Comparison of ENCODE assay signal across 10 cellular contexts in the genomic region with DNA sequence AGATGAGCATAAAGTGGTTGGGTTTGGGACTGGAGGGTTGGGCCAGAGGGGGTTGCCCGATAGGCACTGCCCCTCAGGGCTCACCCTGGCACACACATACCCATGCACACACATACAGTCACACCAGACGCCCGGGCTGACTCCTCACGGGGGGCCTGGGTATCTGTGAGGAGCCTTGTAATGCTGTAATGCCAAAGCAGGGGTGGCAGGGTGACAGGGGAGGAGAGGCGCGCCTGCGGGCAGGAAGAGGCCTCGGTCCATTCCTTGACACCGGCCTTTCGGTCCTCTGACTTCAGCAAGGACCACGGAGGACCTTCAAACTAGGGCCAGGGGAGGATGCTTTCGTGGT. TPM values are rescaled to one million over a fixed set of nuclear protein-coding genes. Genes with fewer than 3 reads are reported as not detected.
A peak's percentile ranks its signal among the peaks of the same experiment; 100 is the strongest.
DNase-seq lines count a peak whose midpoint lies in the region; ATAC-seq and TF ChIP-seq lines count a peak whose summit lies in the region.
"Had no signal": no experiment of that assay in that cellular context is flagged by ENCODE, and none has a peak within 500 bp of the region (broad histone marks: within the 10 kb centered on the region; RNA-seq: fewer than 3 reads in every experiment).

No MANE protein-coding gene starts in this region.

- no peaks in the 10 kb centered on the region for H3K9me3 ChIP-seq in DOHH2 (ENCODE audit: control insufficient read depth, insufficient read depth, low read length)
- H3K9me3 ChIP-seq in psoas muscle = no peaks in the 10 kb centered on the region
- no peaks in the 10 kb centered on the region for H3K9me3 ChIP-seq in MM.1S (replicated peaks; ENCODE audit: insufficient read depth, low read length)
- H3K9me3 ChIP-seq: thyroid gland had no signal

- H3K36me3 ChIP-seq in DOHH2 (ENCODE audit: control insufficient read depth, low read length) (no peaks in the 10 kb centered on the region), psoas muscle (ENCODE audit: insufficient read depth in 1 of 2, low read depth in 1 of 2) (no peaks in the 10 kb centered on the region), MM.1S (replicated peaks; ENCODE audit: insufficient read depth, low read length) (no peaks in the 10 kb centered on the region)
- H3K36me3 ChIP-seq: thyroid gland had no signal

- H3K27me3 ChIP-seq in DOHH2 (ENCODE audit: control insufficient read depth, low read length) (peaks cover 19% of the 10 kb centered on the region; the same call in 1 of the 2 replicates), psoas muscle (ENCODE audit: insufficient read depth in 3 of 3, low read length in 2 of 3) (peaks cover 0 to 31% (median 8%) of the 10 kb centered on the region in 3 donors), MM.1S (replicated peaks; ENCODE audit: insufficient read depth, low read length) (peaks cover 14% of the 10 kb centered on the region; the same call in 1 of the 2 replicates)
- H3K27me3 ChIP-seq: thyroid gland had no signal

- intact Hi-C loops in psoas muscle (cut with DNase I) = no loop called here

- H3K9ac ChIP-seq in MM.1S (ENCODE audit: low read length) = no peak overlapping the region

- POLR2A ChIA-PET in WTC11 (lab: Charles Lee) = no interaction called here

- CTCF ChIA-PET in WTC11 (lab: Charles Lee) = interaction anchor here (0.9 to 3.2 kb wide), 8 partner anchors 20 to 153 kb away, joined by 3 to 16 read pairs (median 6); no protein-coding TSS in a partner anchor

- WGBS in psoas muscle, 3 donors = 41 to 58% (median 47%) methylated on average over 12 of the region's 12 CpGs

- no peak overlapping the region for H3K27ac Mint-ChIP-seq in WTC11
- H3K27ac Mint-ChIP-seq in glutamatergic neuron (ENCODE audit: unreplicated experiment) = no peak overlapping the region

- H2AFZ ChIP-seq in MM.1S (ENCODE audit: low read length) = no peak overlapping the region

- H3K79me2 ChIP-seq in DOHH2 (ENCODE audit: control insufficient read depth, low read length) (no peaks in the 10 kb centered on the region), MM.1S (ENCODE audit: low read length) (no peaks in the 10 kb centered on the region)

- no peaks in the 10 kb centered on the region for H3K9me3 Mint-ChIP-seq in WTC11
- peaks cover 6% of the 10 kb centered on the region for H3K9me3 Mint-ChIP-seq in glutamatergic neuron (ENCODE audit: unreplicated experiment)

- TF ChIP-seq CTCF in DOHH2 (IDR thresholded peaks at IDR 0.05; ENCODE audit: low read depth, low read length, poor library complexity, severe bottlenecking) = no peak
- no peak for TF ChIP-seq CTCF in WTC11 (IDR thresholded peaks at IDR 0.05)
- TF ChIP-seq CTCF in glutamatergic neuron (IDR thresholded peaks at IDR 0.05; ENCODE audit: partially characterized antibody, unreplicated experiment) = no peak
- TF ChIP-seq CTCF in psoas muscle (IDR thresholded peaks at IDR 0.05) = no peak
- no peak for TF ChIP-seq CTCF in MM.1S (IDR thresholded peaks at IDR 0.05; ENCODE audit: low read length)

- peak overlapping the region; percentile 43 for H3K4me3 Mint-ChIP-seq in WTC11
- peak overlapping the region; percentile 74 for H3K4me3 Mint-ChIP-seq in glutamatergic neuron (ENCODE audit: unreplicated experiment)

- H3K27me3 Mint-ChIP-seq in WTC11 (ENCODE audit: low read depth) = peaks cover 37% of the 10 kb centered on the region
- peaks cover 18% of the 10 kb centered on the region for H3K27me3 Mint-ChIP-seq in glutamatergic neuron (ENCODE audit: unreplicated experiment)

- no peak overlapping the region for H3K4me3 ChIP-seq in DOHH2 (ENCODE audit: low read length)
- peak overlapping the region; percentile 35 for H3K4me3 ChIP-seq in psoas muscle
- H3K4me3 ChIP-seq in MM.1S (ENCODE audit: low read length) = no peak overlapping the region
- H3K4me3 ChIP-seq: thyroid gland had no signal

- H3K36me3 Mint-ChIP-seq in WTC11 (no peaks in the 10 kb centered on the region), glutamatergic neuron (ENCODE audit: unreplicated experiment) (no peaks in the 10 kb centered on the region)

- no peaks in the 10 kb centered on the region for H4K20me1 ChIP-seq in DOHH2 (ENCODE audit: control insufficient read depth, insufficient read depth, low read depth, low read length)
- H4K20me1 ChIP-seq in MM.1S (ENCODE audit: insufficient read depth, low read length) = no peaks in the 10 kb centered on the region

- DNase-seq in WTC11 (ENCODE audit: low spot score) (no peak), glutamatergic neuron (no peak), psoas muscle (peak in 1 of 2 donors; percentile 42), foreskin melanocyte (no peak), MM.1S (no peak)
- DNase-seq: NCI-H2081 treated with DMSO at 0.1 percent for 48 hours, thyroid gland had no signal

- no peak overlapping the region for H3K27ac ChIP-seq in DOHH2 (ENCODE audit: low read depth, low read length)
- H3K27ac ChIP-seq in psoas muscle = no peak overlapping the region
- no peak overlapping the region for H3K27ac ChIP-seq in MM.1S (ENCODE audit: low read length)
- H3K27ac ChIP-seq: thyroid gland had no signal

- no peaks in the 10 kb centered on the region for H3K9me2 ChIP-seq in DOHH2 (replicated peaks; ENCODE audit: control insufficient read depth, low read length)
- H3K9me2 ChIP-seq in MM.1S (replicated peaks; ENCODE audit: insufficient read depth, low read length) = no peaks in the 10 kb centered on the region

- H3K4me1 Mint-ChIP-seq in WTC11 (peaks cover 6% of the 10 kb centered on the region; the same call in 1 of the 2 replicates), glutamatergic neuron (ENCODE audit: low read depth, unreplicated experiment) (peaks cover 5% of the 10 kb centered on the region)

- H3K4me1 ChIP-seq in DOHH2 (ENCODE audit: control insufficient read depth, low read length) = peaks cover 9% of the 10 kb centered on the region; the same call in 1 of the 2 replicates
- H3K4me1 ChIP-seq in psoas muscle = no peaks in the 10 kb centered on the region
- H3K4me1 ChIP-seq in MM.1S (ENCODE audit: low read length) = no peaks in the 10 kb centered on the region
- H3K4me1 ChIP-seq: thyroid gland had no signal

- no peak for ATAC-seq in WTC11
- ATAC-seq in psoas muscle = peak in 3 of 4 donors; percentile 11 to 13 (median 13)
- ATAC-seq in HG02610 (IDR thresholded peaks at IDR 0.05; ENCODE audit: unreplicated experiment) = no peak
- no peak for ATAC-seq in HG03039 (IDR thresholded peaks at IDR 0.05; ENCODE audit: unreplicated experiment)

- no peaks in the 10 kb centered on the region for H3F3A ChIP-seq in DOHH2 (ENCODE audit: control insufficient read depth, insufficient read depth)
- H3F3A ChIP-seq in MM.1S (ENCODE audit: insufficient read depth, low read length) = no peaks in the 10 kb centered on the region

- H3K4me2 ChIP-seq in DOHH2 (ENCODE audit: low read length) = peak overlapping the region; percentile 19; the same call in 1 of the 2 replicates
- H3K4me2 ChIP-seq in MM.1S (ENCODE audit: low read depth, low read length) = no peak overlapping the region

TF ChIP-seq in WTC11, 78 proteins besides CTCF, POLR2A, EP300 and RAD21 (continues in another document):
- TF ChIP-seq, protein P1, sequence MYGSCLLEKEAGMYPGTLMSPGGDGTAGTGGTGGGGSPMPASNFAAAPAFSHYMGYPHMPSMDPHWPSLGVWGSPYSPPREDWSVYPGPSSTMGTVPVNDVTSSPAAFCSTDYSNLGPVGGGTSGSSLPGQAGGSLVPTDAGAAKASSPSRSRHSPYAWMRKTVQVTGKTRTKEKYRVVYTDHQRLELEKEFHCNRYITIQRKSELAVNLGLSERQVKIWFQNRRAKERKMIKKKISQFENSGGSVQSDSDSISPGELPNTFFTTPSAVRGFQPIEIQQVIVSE (CRISPR knock-in tag; IDR thresholded peaks at IDR 0.05; ENCODE audit: borderline replicate concordance) = no peak
- TF ChIP-seq ESRRA (CRISPR knock-in tag; IDR thresholded peaks at IDR 0.05; ENCODE audit: borderline replicate concordance) = no peak
- no peak for TF ChIP-seq IRF2 (CRISPR knock-in tag; IDR thresholded peaks at IDR 0.05; ENCODE audit: borderline replicate concordance, low read depth)
- no peak for TF ChIP-seq ZNF317 (CRISPR knock-in tag; IDR thresholded peaks at IDR 0.05; ENCODE audit: borderline replicate concordance, low read depth)
- TF ChIP-seq ZNF416 (CRISPR knock-in tag; IDR thresholded peaks at IDR 0.05) = no peak
- no peak for TF ChIP-seq ZNF138 (CRISPR knock-in tag; conservative IDR thresholded peaks at IDR 0.05)
- TF ChIP-seq JUN (CRISPR knock-in tag; IDR thresholded peaks at IDR 0.05) = no peak
- TF ChIP-seq, protein P2, sequence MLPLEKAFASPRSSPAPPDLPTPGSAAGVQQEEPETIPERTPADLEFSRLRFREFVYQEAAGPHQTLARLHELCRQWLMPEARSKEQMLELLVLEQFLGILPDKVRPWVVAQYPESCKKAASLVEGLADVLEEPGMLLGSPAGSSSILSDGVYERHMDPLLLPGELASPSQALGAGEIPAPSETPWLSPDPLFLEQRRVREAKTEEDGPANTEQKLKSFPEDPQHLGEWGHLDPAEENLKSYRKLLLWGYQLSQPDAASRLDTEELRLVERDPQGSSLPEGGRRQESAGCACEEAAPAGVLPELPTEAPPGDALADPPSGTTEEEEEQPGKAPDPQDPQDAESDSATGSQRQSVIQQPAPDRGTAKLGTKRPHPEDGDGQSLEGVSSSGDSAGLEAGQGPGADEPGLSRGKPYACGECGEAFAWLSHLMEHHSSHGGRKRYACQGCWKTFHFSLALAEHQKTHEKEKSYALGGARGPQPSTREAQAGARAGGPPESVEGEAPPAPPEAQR (CRISPR knock-in tag; IDR thresholded peaks at IDR 0.05) = no peak
- TF ChIP-seq NR1H2 (CRISPR knock-in tag; IDR thresholded peaks at IDR 0.05) = no peak

RNA-seq across cellular contexts. Expression of a gene that starts 0.4 kb away (rescaled TPM):
- total RNA-seq in WTC11 (2021) (0.18 to 0.30 TPM (median 0.22 TPM) in 3 replicates), glutamatergic neuron (ENCODE audit: unreplicated experiment) (3.5 TPM), psoas muscle (1 to 10 TPM in 1 of 4 donors, under 1 TPM in 2, not detected in 1; 0.22 to 1.1 (median 0.58) TPM)
- polyA plus RNA-seq in psoas muscle = under 1 TPM in 2 of 3 donors, not detected in 1; 0.57 to 0.70 TPM

RNA-seq across cellular contexts. Expression of a gene that starts 47.2 kb away (rescaled TPM):
- total RNA-seq in WTC11 (2021) (not detected in 3 replicates), glutamatergic neuron (ENCODE audit: unreplicated experiment) (not detected), psoas muscle (not detected)
- polyA plus RNA-seq in psoas muscle = not detected

RNA-seq across cellular contexts. Expression of a gene that starts 58.3 kb away (rescaled TPM):
- total RNA-seq in WTC11 (2021) (2.7 to 2.9 TPM (median 2.8 TPM) in 3 replicates), glutamatergic neuron (ENCODE audit: unreplicated experiment) (not detected), psoas muscle (not detected)
- under 1 TPM in 1 of 3 donors, not detected in 2; 0.05 TPM for polyA plus RNA-seq in psoas muscle

Comparison
In these comparisons a context has a peak if more than half of its experiments do, and no peak if none do; other contexts are left out.
1. ATAC-seq: peak in psoas muscle (3 of 4); none in WTC11 (single experiment), HG02610 (single experiment) and HG03039 (single experiment).